In the genomic region with DNA sequence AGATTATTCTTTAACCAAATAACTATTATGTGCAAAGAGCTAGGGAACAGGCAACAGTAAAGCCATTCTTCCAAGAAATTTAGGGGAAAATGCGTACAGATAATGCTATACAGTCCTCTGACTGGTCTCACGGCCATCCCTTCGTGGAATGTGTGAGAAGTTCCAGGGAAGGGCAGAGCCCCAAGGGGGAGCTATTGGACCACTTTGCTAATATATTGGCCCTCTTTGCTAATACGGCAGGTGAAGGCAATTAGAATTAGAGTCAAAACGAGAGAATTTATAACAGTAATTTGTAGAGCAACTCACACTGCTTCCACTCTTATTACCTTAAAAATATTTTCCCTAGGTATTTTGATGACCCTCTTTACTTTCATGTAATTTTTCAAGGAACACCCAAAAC, we compare ENCODE assay signal across 8 cellular contexts.
A peak's percentile ranks its signal among the peaks of the same experiment; 100 is the strongest.
DNase-seq lines count a peak whose midpoint lies in the region; ATAC-seq and TF ChIP-seq lines count a peak whose summit lies in the region.

No MANE protein-coding gene starts in this region.

- DNase-seq in BJ (ENCODE audit: low read depth) = no peak
- peak; percentile 77 for DNase-seq in NCI-H748 (lab: John Stamatoyannopoulos, UW; ENCODE audit: unreplicated experiment)
- DNase-seq in endothelial cell (ENCODE audit: low spot score) = peak; percentile 72
- no peak for DNase-seq in smooth muscle cell (lab: John Stamatoyannopoulos, UW; ENCODE audit: unreplicated experiment)
- no peak for DNase-seq in activated CD8-positive, alpha-beta memory T cell treated with anti-CD3 and anti-CD28 coated beads for 24 hours
- no peak for DNase-seq in NCI-H187 treated with DMSO at 0.1 percent for 48 hours (lab: John Stamatoyannopoulos, UW)
- no peak for DNase-seq in T-helper 2 cell

- H4K20me1 ChIP-seq in smooth muscle cell (ENCODE audit: low read depth) = no peaks in the 10 kb centered on the region

- H3K27ac Mint-ChIP-seq in endothelial cell (ENCODE audit: unreplicated experiment) = no peak overlapping the region

- H3K27me3 Mint-ChIP-seq in endothelial cell (ENCODE audit: unreplicated experiment) = no peaks in the 10 kb centered on the region

- H3K9me3 Mint-ChIP-seq in endothelial cell (ENCODE audit: unreplicated experiment) = no peaks in the 10 kb centered on the region

- peaks cover 3% of the 10 kb centered on the region for H3F3A ChIP-seq in smooth muscle cell (ENCODE audit: low read depth)

- peaks cover 11% of the 10 kb centered on the region for H3K4me1 ChIP-seq in smooth muscle cell (ENCODE audit: low read depth)

- no peak overlapping the region for H3K27ac ChIP-seq in smooth muscle cell (ENCODE audit: low read depth)

- H3K36me3 ChIP-seq in BJ (ENCODE audit: control insufficient read depth, insufficient read depth, low read length) (no peaks in the 10 kb centered on the region), smooth muscle cell (ENCODE audit: low read depth) (no peaks in the 10 kb centered on the region)

- H3K9ac ChIP-seq in smooth muscle cell (ENCODE audit: low read depth) = no peak overlapping the region

- POLR2A ChIA-PET in BJ (lab: Charles Lee) = no interaction called here

- no peak overlapping the region for H3K4me3 Mint-ChIP-seq in endothelial cell (ENCODE audit: unreplicated experiment)

- WGBS in smooth muscle cell (ENCODE audit: low lambda C conversion rate) = 18% methylated on average over 5 of the region's 5 CpGs

- TF ChIP-seq CTCF in BJ (IDR thresholded peaks at IDR 0.05; ENCODE audit: insufficient read depth, low read depth, low read length) (peak; percentile 42), endothelial cell (IDR thresholded peaks at IDR 0.05; ENCODE audit: unreplicated experiment) (peak; percentile 48), smooth muscle cell (IDR thresholded peaks at IDR 0.05; ENCODE audit: borderline replicate concordance, insufficient read depth, poor library complexity, severe bottlenecking) (peak; percentile 82)

- CTCF ChIA-PET in BJ (lab: Yijun Ruan, JAX) = interaction anchor here (1.0 to 3.9 kb wide), 5 partner anchors 12 to 1532 kb away, joined by 3 to 24 read pairs (median 4); a partner anchor contains a TSS

- peaks cover 14% of the 10 kb centered on the region for H3K4me1 Mint-ChIP-seq in endothelial cell (ENCODE audit: unreplicated experiment)

- ATAC-seq in GM21360 (IDR thresholded peaks at IDR 0.05; ENCODE audit: unreplicated experiment) = peak; percentile 69

- no peak overlapping the region for H2AFZ ChIP-seq in smooth muscle cell (ENCODE audit: low read depth)

- H3K4me3 ChIP-seq in BJ (ENCODE audit: low read depth, low read length) (no peak overlapping the region), smooth muscle cell (no peak overlapping the region)

- no peaks in the 10 kb centered on the region for H3K36me3 Mint-ChIP-seq in endothelial cell (ENCODE audit: low read depth, unreplicated experiment)

- no peaks in the 10 kb centered on the region for H3K9me3 ChIP-seq in smooth muscle cell (replicated peaks; ENCODE audit: low read depth)

- H3K79me2 ChIP-seq in smooth muscle cell (ENCODE audit: low read depth) = no peaks in the 10 kb centered on the region

- peaks cover 4% of the 10 kb centered on the region; the same call in 1 of the 2 replicates for H3K27me3 ChIP-seq in BJ (ENCODE audit: control insufficient read depth, insufficient read depth, low read length)
- H3K27me3 ChIP-seq in smooth muscle cell (ENCODE audit: low read depth) = no peaks in the 10 kb centered on the region

- H3K4me2 ChIP-seq in smooth muscle cell = no peak overlapping the region

Comparison
In these comparisons a context has a peak if more than half of its experiments do, and no peak if none do; other contexts are left out.
1. DNase-seq: peak in NCI-H748 (single experiment) and endothelial cell (single experiment); none in BJ (single experiment), smooth muscle cell (single experiment), activated CD8-positive, alpha-beta memory T cell treated with anti-CD3 and anti-CD28 coated beads for 24 hours (single experiment), NCI-H187 treated with DMSO at 0.1 percent for 48 hours (single experiment) and T-helper 2 cell (0 of 5).
2. Peak in every context shown above with its lines, with median percentiles within 50 percentile points of each other: CTCF ChIP-seq.